1 cellular context compared by ENCODE assay signal in the genomic region with DNA sequence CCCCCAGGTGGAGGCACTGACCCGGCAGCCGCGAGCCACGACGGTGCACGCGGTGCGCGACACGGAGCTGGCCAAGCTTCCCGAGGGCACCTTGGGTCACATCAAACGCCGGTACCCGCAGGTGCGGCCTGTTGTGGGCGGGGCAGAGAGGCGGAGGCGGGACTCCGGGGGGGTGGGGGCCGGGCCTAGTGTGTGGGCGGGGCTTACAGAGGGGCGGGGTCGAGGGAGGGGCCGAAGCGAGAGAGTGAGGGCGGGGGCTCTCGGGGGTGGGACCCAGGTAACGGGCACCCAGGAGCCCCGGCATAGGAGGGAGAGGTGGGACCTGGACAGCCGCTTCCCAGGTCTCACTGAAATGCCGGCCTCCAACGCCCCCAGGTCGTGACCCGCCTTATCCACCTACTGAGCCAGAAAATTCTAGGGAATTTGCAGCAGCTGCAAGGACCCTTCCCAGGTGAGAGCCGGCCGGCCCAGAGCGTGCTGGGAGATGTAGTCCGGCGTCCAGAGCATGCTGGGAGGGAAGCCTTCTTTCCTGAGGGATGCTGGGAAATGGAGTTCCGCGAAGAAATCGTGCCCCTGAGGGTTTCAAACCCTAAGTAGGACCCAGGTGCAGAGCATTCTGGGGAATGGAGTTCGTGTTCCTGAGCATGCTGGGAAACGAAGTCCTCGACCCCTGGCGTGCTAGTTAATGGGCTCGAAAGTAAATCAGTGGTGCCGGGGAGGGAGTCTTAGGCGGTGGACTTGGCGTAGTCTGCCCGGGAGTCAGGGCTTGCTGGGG.
TF ChIP-seq lines count a peak whose summit lies in the region.

No MANE protein-coding gene starts in this region.

TF ChIP-seq in GM12878, 131 proteins besides CTCF, POLR2A, EP300 and RAD21:
- TF ChIP-seq, protein P1, sequence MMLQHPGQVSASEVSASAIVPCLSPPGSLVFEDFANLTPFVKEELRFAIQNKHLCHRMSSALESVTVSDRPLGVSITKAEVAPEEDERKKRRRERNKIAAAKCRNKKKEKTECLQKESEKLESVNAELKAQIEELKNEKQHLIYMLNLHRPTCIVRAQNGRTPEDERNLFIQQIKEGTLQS (IDR thresholded peaks at IDR 0.05; ENCODE audit: borderline replicate concordance, extremely low read depth, low read depth, low read length) = no peak
- TF ChIP-seq FOS (IDR thresholded peaks at IDR 0.05; ENCODE audit: borderline replicate concordance, extremely low read depth, insufficient read length) (no peak), EZH2 (IDR thresholded peaks at IDR 0.05; ENCODE audit: borderline replicate concordance, control insufficient read depth, low read depth, low read length) (no peak), YBX1 (IDR thresholded peaks at IDR 0.05) (no peak), MYC (IDR thresholded peaks at IDR 0.05; ENCODE audit: insufficient read depth, insufficient read length, insufficient replicate concordance, low read length, severe bottlenecking) (no peak), MYB (IDR thresholded peaks at IDR 0.05; ENCODE audit: borderline replicate concordance, low read depth, low read length) (no peak), ZSCAN29 (IDR thresholded peaks at IDR 0.05) (no peak), CHD4 (IDR thresholded peaks at IDR 0.05) (no peak), MEF2A (IDR thresholded peaks at IDR 0.05; ENCODE audit: insufficient read depth, low read depth, low read length) (no peak), IKZF2 (IDR thresholded peaks at IDR 0.05) (no peak), WRNIP1 (IDR thresholded peaks at IDR 0.05; ENCODE audit: borderline replicate concordance, low read depth, low read length) (no peak), STAT3 (IDR thresholded peaks at IDR 0.05; ENCODE audit: low read depth, low read length) (no peak), TAF1 (IDR thresholded peaks at IDR 0.05; ENCODE audit: borderline replicate concordance, low read depth, low read length) (no peak), IKZF1 (conservative IDR thresholded peaks at IDR 0.05) (peak; percentile 65), RBBP5 (conservative IDR thresholded peaks at IDR 0.05) (no peak), HCFC1 (IDR thresholded peaks at IDR 0.05; ENCODE audit: low read length) (peak; percentile 79), CREM (IDR thresholded peaks at IDR 0.05; ENCODE audit: low read depth) (peak; percentile 66; the same call in 1 of the 2 replicates), SIX5 (IDR thresholded peaks at IDR 0.05; ENCODE audit: low read depth, low read length, severe bottlenecking) (peak; percentile 90), YY1 (IDR thresholded peaks at IDR 0.05; ENCODE audit: low read depth, low read length) (0 out of 2 replicates have a peak, but pooled peaks have one; percentile 42), TARDBP (IDR thresholded peaks at IDR 0.05; ENCODE audit: borderline replicate concordance) (peak; percentile 68; the same call in 1 of the 2 replicates), CBX3 (IDR thresholded peaks at IDR 0.05; ENCODE audit: borderline replicate concordance, low read depth) (no peak), ZNF24 (IDR thresholded peaks at IDR 0.05) (no peak)
- TF ChIP-seq, protein P2, sequence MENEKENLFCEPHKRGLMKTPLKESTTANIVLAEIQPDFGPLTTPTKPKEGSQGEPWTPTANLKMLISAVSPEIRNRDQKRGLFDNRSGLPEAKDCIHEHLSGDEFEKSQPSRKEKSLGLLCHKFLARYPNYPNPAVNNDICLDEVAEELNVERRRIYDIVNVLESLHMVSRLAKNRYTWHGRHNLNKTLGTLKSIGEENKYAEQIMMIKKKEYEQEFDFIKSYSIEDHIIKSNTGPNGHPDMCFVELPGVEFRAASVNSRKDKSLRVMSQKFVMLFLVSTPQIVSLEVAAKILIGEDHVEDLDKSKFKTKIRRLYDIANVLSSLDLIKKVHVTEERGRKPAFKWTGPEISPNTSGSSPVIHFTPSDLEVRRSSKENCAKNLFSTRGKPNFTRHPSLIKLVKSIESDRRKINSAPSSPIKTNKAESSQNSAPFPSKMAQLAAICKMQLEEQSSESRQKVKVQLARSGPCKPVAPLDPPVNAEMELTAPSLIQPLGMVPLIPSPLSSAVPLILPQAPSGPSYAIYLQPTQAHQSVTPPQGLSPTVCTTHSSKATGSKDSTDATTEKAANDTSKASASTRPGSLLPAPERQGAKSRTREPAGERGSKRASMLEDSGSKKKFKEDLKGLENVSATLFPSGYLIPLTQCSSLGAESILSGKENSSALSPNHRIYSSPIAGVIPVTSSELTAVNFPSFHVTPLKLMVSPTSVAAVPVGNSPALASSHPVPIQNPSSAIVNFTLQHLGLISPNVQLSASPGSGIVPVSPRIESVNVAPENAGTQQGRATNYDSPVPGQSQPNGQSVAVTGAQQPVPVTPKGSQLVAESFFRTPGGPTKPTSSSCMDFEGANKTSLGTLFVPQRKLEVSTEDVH (IDR thresholded peaks at IDR 0.05; ENCODE audit: low read depth, partially characterized antibody) = no peak
- TF ChIP-seq, protein P3, sequence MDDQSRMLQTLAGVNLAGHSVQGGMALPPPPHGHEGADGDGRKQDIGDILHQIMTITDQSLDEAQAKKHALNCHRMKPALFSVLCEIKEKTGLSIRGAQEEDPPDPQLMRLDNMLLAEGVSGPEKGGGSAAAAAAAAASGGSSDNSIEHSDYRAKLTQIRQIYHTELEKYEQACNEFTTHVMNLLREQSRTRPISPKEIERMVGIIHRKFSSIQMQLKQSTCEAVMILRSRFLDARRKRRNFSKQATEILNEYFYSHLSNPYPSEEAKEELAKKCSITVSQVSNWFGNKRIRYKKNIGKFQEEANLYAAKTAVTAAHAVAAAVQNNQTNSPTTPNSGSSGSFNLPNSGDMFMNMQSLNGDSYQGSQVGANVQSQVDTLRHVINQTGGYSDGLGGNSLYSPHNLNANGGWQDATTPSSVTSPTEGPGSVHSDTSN (IDR thresholded peaks at IDR 0.05; ENCODE audit: insufficient replicate concordance, low read depth, low read length) = no peak
- TF ChIP-seq, protein P4, sequence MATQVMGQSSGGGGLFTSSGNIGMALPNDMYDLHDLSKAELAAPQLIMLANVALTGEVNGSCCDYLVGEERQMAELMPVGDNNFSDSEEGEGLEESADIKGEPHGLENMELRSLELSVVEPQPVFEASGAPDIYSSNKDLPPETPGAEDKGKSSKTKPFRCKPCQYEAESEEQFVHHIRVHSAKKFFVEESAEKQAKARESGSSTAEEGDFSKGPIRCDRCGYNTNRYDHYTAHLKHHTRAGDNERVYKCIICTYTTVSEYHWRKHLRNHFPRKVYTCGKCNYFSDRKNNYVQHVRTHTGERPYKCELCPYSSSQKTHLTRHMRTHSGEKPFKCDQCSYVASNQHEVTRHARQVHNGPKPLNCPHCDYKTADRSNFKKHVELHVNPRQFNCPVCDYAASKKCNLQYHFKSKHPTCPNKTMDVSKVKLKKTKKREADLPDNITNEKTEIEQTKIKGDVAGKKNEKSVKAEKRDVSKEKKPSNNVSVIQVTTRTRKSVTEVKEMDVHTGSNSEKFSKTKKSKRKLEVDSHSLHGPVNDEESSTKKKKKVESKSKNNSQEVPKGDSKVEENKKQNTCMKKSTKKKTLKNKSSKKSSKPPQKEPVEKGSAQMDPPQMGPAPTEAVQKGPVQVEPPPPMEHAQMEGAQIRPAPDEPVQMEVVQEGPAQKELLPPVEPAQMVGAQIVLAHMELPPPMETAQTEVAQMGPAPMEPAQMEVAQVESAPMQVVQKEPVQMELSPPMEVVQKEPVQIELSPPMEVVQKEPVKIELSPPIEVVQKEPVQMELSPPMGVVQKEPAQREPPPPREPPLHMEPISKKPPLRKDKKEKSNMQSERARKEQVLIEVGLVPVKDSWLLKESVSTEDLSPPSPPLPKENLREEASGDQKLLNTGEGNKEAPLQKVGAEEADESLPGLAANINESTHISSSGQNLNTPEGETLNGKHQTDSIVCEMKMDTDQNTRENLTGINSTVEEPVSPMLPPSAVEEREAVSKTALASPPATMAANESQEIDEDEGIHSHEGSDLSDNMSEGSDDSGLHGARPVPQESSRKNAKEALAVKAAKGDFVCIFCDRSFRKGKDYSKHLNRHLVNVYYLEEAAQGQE (IDR thresholded peaks at IDR 0.05; ENCODE audit: low read depth, low read length) = no peak
- TF ChIP-seq, protein P5, sequence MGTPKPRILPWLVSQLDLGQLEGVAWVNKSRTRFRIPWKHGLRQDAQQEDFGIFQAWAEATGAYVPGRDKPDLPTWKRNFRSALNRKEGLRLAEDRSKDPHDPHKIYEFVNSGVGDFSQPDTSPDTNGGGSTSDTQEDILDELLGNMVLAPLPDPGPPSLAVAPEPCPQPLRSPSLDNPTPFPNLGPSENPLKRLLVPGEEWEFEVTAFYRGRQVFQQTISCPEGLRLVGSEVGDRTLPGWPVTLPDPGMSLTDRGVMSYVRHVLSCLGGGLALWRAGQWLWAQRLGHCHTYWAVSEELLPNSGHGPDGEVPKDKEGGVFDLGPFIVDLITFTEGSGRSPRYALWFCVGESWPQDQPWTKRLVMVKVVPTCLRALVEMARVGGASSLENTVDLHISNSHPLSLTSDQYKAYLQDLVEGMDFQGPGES (IDR thresholded peaks at IDR 0.05) = no peak
